1 cellular context compared by ENCODE assay signal in the genomic region with DNA sequence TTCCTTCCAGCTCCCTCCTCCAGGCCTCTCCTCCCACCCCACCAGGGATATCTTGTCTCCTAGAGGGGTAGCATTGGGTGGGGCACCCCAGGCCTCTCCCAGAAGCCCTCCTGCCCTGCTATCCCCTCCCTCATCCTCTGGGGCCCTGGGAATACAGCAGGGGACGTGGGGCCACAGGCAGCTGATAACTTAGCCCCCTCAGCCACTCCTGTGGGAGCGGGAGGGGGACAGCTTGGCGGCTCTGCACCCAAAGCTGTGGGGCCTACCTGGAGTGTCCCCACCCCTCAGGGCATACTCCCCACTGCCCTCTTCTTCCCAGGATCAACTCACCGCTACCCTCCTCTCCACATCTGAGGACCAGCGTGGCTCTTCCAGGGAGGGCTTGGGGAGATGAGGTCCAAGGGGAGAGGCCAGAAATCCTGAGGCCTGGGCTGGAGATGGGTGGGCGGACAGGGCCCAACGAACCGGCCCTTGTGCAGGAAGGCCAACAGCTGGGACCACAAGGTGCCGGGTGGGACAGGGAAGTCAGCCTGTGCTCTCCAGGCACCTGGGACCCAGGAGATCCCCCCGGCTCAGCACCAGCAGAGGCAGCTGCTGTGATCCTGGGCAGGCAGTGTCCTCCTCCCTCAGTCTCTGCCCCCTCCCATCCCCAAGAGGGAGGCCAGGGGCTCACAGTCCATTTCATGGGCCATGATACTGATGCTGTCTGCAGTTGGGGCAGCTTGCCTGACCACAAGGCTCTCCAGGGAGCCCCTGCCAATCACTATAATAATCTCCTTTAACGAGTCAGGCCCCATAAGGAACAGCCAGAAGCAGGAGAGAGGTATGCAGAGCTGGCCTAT.
A peak's percentile ranks its signal among the peaks of the same experiment; 100 is the strongest.
TF ChIP-seq lines count a peak whose summit lies in the region.

No MANE protein-coding gene starts in this region.

TF ChIP-seq in endothelial cell of umbilical vein, 7 proteins besides CTCF, POLR2A, EP300 and RAD21:
- TF ChIP-seq JUN (IDR thresholded peaks at IDR 0.05; ENCODE audit: borderline replicate concordance, insufficient read depth, insufficient read length, low read depth) (no peak), POLR2AphosphoS5 (IDR thresholded peaks at IDR 0.05; ENCODE audit: insufficient read depth, low read depth, low read length) (peak; percentile 32), EZH2 (IDR thresholded peaks at IDR 0.05; ENCODE audit: borderline replicate concordance, low read depth, low read length, severe bottlenecking) (no peak)
- TF ChIP-seq, protein P1, sequence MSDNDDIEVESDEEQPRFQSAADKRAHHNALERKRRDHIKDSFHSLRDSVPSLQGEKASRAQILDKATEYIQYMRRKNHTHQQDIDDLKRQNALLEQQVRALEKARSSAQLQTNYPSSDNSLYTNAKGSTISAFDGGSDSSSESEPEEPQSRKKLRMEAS (IDR thresholded peaks at IDR 0.05; ENCODE audit: insufficient read depth, insufficient read length): no peak
